9 cellular contexts compared by ENCODE assay signal in the genomic region with DNA sequence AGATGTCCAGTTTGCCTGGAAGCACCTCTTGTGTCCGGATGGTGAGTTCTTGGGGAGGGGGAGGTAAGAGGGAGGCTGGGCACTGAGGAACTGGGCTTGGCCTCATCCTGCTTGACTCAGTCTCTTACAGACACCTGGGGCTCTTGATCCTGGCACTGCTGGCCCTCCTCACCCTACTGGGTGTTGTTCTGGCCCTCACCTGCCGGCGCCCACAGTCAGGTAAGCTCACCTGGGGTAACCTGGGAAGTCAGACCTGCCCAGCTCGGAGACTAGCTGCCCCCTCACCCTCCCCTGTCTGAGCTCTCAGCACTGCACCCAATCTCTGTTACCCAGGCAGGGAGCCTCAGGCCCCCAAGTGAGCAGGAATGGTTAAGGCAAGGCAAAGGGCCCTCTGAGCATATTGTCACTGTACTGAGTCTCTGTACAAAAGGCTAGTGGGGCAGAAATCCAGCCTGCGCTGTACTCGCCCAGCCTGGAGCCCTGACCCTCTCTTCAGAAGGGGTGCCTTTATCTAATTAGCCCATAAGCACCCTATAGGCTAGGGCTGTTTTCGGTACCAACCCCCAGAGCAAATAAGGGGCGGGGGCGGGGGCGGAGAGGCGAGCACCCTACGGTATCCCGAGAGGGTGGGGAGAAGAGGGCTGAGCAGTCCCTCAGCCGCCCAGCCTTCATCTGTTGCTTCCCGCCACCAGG. TPM values are rescaled to one million over a fixed set of nuclear protein-coding genes. Genes with fewer than 3 reads are reported as not detected.
DNase-seq lines count a peak whose midpoint lies in the region; ATAC-seq and TF ChIP-seq lines count a peak whose summit lies in the region.
"Had no signal": no experiment of that assay in that cellular context is flagged by ENCODE, and none has a peak within 500 bp of the region (broad histone marks: within the 10 kb centered on the region; RNA-seq: fewer than 3 reads in every experiment).

No MANE protein-coding gene starts in this region.

- no peaks in the 10 kb centered on the region for H4K20me1 ChIP-seq in IMR-90 (ENCODE audit: insufficient read depth, low read length)

- POLR2A ChIA-PET in IMR-90 (lab: Charles Lee; ENCODE audit: unreplicated experiment) = interaction anchor here (0.6 kb wide), 1 partner anchor 24 kb away, joined by 4 read pairs; a partner anchor contains a TSS

- H2BK15ac ChIP-seq in IMR-90 (ENCODE audit: low read depth, low read length) = no peak overlapping the region

- no peak overlapping the region for H2BK5ac ChIP-seq in IMR-90 (ENCODE audit: low read depth, low read length, poor library complexity, severe bottlenecking)
- H2BK5ac ChIP-seq in trophoblast cell (ENCODE audit: low read depth, low read length, poor library complexity) = no peak overlapping the region

- H3K27ac ChIP-seq in IMR-90 (ENCODE audit: insufficient read depth, low read length) (no peak overlapping the region; the same call in 1 of the 2 replicates), endodermal cell (ENCODE audit: low read depth, low read length) (no peak overlapping the region), trophoblast cell (ENCODE audit: low read depth, low read length) (no peak overlapping the region)

- DNase-seq in GM06990 (ENCODE audit: extremely low read depth, insufficient read length) (no peak), IMR-90 (no peak), endodermal cell (peak; percentile 57), trophoblast cell (no peak), NCI-H1436 treated with DMSO at 0.1 percent for 48 hours (lab: John Stamatoyannopoulos, UW) (no peak)
- no peak for DNase-seq in central memory CD4-positive, alpha-beta T cell

- H3K36me3 ChIP-seq in GM06990 (ENCODE audit: control insufficient read depth, insufficient read depth, low read length) (no peaks in the 10 kb centered on the region), IMR-90 (ENCODE audit: control insufficient read depth, insufficient read depth, low read length) (no peaks in the 10 kb centered on the region), endodermal cell (ENCODE audit: control insufficient read depth, insufficient read depth, low read length) (no peaks in the 10 kb centered on the region), trophoblast cell (ENCODE audit: control insufficient read depth in 1 of 2, insufficient read depth in 2 of 2, low read length in 2 of 2) (peaks cover 2 to 3% of the 10 kb centered on the region in 2 experiments)

- H3K14ac ChIP-seq in IMR-90 (replicated peaks; ENCODE audit: low read depth, low read length) = no peak overlapping the region
- H3K14ac ChIP-seq in trophoblast cell (ENCODE audit: low read length) = no peak overlapping the region

- peaks cover 10% of the 10 kb centered on the region for H3K79me2 ChIP-seq in trophoblast cell (ENCODE audit: control insufficient read depth, insufficient read depth, low read length, poor library complexity)

- H3K9me3 Mint-ChIP-seq in endodermal cell = no peaks in the 10 kb centered on the region

- no peak overlapping the region for H3K27ac Mint-ChIP-seq in endodermal cell

- H3K4me1 ChIP-seq in IMR-90 (ENCODE audit: control insufficient read depth, insufficient read depth, low read length) (peaks cover 32% of the 10 kb centered on the region), endodermal cell (ENCODE audit: control insufficient read depth, insufficient read depth, low read length) (no peaks in the 10 kb centered on the region), trophoblast cell (ENCODE audit: control insufficient read depth in 1 of 2, insufficient read depth in 2 of 2, low read length in 2 of 2) (peaks cover 8 to 17% of the 10 kb centered on the region in 2 experiments)

- H3K4me3 Mint-ChIP-seq in endodermal cell = peak overlapping the region; percentile 69

- intact Hi-C loops in IMR-90 (cut with micrococcal nuclease) = loop anchor here (2.0 to 5.0 kb wide), 2 partner anchors 66 to 197 kb away; no protein-coding TSS in a partner anchor

- H4K5ac ChIP-seq in IMR-90 (ENCODE audit: low read depth, low read length) = no peak overlapping the region

- H3K4me2 ChIP-seq in IMR-90 (ENCODE audit: low read depth, low read length) (no peak overlapping the region), trophoblast cell (ENCODE audit: low read length) (peak overlapping the region; percentile 74)

- H2BK12ac ChIP-seq in trophoblast cell (ENCODE audit: low read length) = no peak overlapping the region

- in situ Hi-C loops in IMR-90 (cut with MboI; ENCODE audit: low sequenced_read_pairs) = no loop called here

- no peaks in the 10 kb centered on the region for H3K27me3 Mint-ChIP-seq in endodermal cell (ENCODE audit: insufficient read depth)

- no peak for TF ChIP-seq CTCF in GM06990 (IDR thresholded peaks at IDR 0.05; ENCODE audit: insufficient read depth, low read length, poor library complexity, severe bottlenecking)
- no peak for TF ChIP-seq CTCF in IMR-90 (conservative IDR thresholded peaks at IDR 0.05; ENCODE audit: low read depth, low read length)
- no peak for TF ChIP-seq CTCF in endodermal cell (conservative IDR thresholded peaks at IDR 0.05)

- H4K8ac ChIP-seq in IMR-90 (ENCODE audit: low read depth in 2 of 2, low read length in 2 of 2) (peak overlapping the region; percentile 73 to 98; a peak in 2 of 4 replicates), trophoblast cell (ENCODE audit: low read depth, low read length) (peak overlapping the region; percentile 94)

- peak overlapping the region; percentile 45 for H3K4ac ChIP-seq in IMR-90 (ENCODE audit: low read depth, low read length)
- no peak overlapping the region for H3K4ac ChIP-seq in trophoblast cell (ENCODE audit: low read depth, low read length)

- CTCF ChIA-PET in IMR-90 (lab: Yijun Ruan, JAX) = interaction anchor here (0.6 kb wide), 1 partner anchor 12 kb away, joined by 3 read pairs; a partner anchor contains a TSS

- whole genome bisulfite sequencing in IMR-90 (ENCODE audit: extremely low coverage in 2 of 2, insufficient read length in 1 of 2), 2 experiments = 56% methylated on average over 3 of the region's 15 CpGs; no CpG with 5 or more reads in 1 of the 2 experiments
- 45 to 83% methylated on average over 3 to 15 of the region's 15 CpGs for WGBS in endodermal cell (ENCODE audit: insufficient coverage in 1 of 2, insufficient read length in 1 of 2), 2 experiments
- WGBS in trophoblast cell (ENCODE audit: extremely low coverage, insufficient coverage, insufficient read length) = no CpG with 5 or more reads among the region's 15 CpGs

- H3K36me3 Mint-ChIP-seq in endodermal cell (ENCODE audit: low read depth) = no peaks in the 10 kb centered on the region

- H3K9me3 ChIP-seq in IMR-90 (ENCODE audit: control insufficient read depth, insufficient read depth, low read length) (no peaks in the 10 kb centered on the region), endodermal cell (ENCODE audit: control insufficient read depth, low read length) (no peaks in the 10 kb centered on the region), trophoblast cell (ENCODE audit: insufficient read depth, low read depth, low read length) (no peaks in the 10 kb centered on the region)

- H3K56ac ChIP-seq in IMR-90 (ENCODE audit: extremely low read depth, insufficient read depth, low read length) = no peak overlapping the region

- no peak overlapping the region for H3K18ac ChIP-seq in IMR-90 (ENCODE audit: low read depth, low read length)
- H3K18ac ChIP-seq in trophoblast cell (ENCODE audit: low read length) = no peak overlapping the region

- no peak overlapping the region for H2BK20ac ChIP-seq in IMR-90 (ENCODE audit: low read depth, low read length)

- H3K79me1 ChIP-seq in IMR-90 (ENCODE audit: low read depth in 1 of 2, low read length in 2 of 2) (peaks cover 7 to 35% of the 10 kb centered on the region in 2 experiments; a peak in 3 of 4 replicates), trophoblast cell (ENCODE audit: low read length) (peaks cover 17% of the 10 kb centered on the region)

- H3K23ac ChIP-seq in IMR-90 (ENCODE audit: low read depth, low read length) = peak overlapping the region; percentile 63; the same call in 1 of the 2 replicates
- H3K23ac ChIP-seq in trophoblast cell (ENCODE audit: low read length) = no peak overlapping the region

- H3K9ac ChIP-seq in IMR-90 (ENCODE audit: low read depth, low read length) (no peak overlapping the region; the same call in 1 of the 2 replicates), endodermal cell (ENCODE audit: extremely low read depth, low read length, poor library complexity, severe bottlenecking) (no peak overlapping the region), trophoblast cell (ENCODE audit: low read length) (no peak overlapping the region)

- no peak for ATAC-seq in IMR-90 (ENCODE audit: low read depth)
- ATAC-seq in GM19455 (IDR thresholded peaks at IDR 0.05; ENCODE audit: unreplicated experiment) = no peak
- no peak for ATAC-seq in HG02870 (IDR thresholded peaks at IDR 0.05; ENCODE audit: unreplicated experiment)

- dilution Hi-C loops in IMR-90 (cut with HindIII; ENCODE audit: low sequenced_read_pairs, unreplicated experiment) = no loop called here

- no peak for TF ChIP-seq POLR2A in IMR-90 (IDR thresholded peaks at IDR 0.05; ENCODE audit: low read depth, low read length)

- H4K91ac ChIP-seq in IMR-90 (ENCODE audit: insufficient read depth, low read depth, low read length) = peak overlapping the region; percentile 24
- peak overlapping the region; percentile 84 for H4K91ac ChIP-seq in trophoblast cell (ENCODE audit: low read depth, low read length)

- peak overlapping the region; percentile 99 for H2AFZ ChIP-seq in IMR-90 (replicated peaks; ENCODE audit: low read length, poor library complexity)
- H2AFZ ChIP-seq in trophoblast cell (ENCODE audit: insufficient read depth, low read length, poor library complexity) = peak overlapping the region; percentile 90

- no peak overlapping the region for H2BK120ac ChIP-seq in IMR-90 (ENCODE audit: low read depth, low read length)
- no peak overlapping the region for H2BK120ac ChIP-seq in trophoblast cell (ENCODE audit: insufficient read depth, low read length, poor library complexity)

- H3K9me1 ChIP-seq in IMR-90 (ENCODE audit: insufficient read depth, low read length) = peaks cover 11% of the 10 kb centered on the region

- H2AK5ac ChIP-seq in IMR-90 (ENCODE audit: low read depth, low read length) (peak overlapping the region; percentile 20), trophoblast cell (ENCODE audit: low read length) (no peak overlapping the region)

- no peaks in the 10 kb centered on the region; the same call in none of the 2 replicates for H3K27me3 ChIP-seq in GM06990 (replicated peaks; ENCODE audit: control insufficient read depth, insufficient read depth, low read length)
- no peaks in the 10 kb centered on the region for H3K27me3 ChIP-seq in IMR-90 (ENCODE audit: control insufficient read depth, insufficient read depth, low read length)
- H3K27me3 ChIP-seq in endodermal cell (ENCODE audit: control insufficient read depth, insufficient read depth, low read length, poor library complexity, severe bottlenecking) = peaks cover 10% of the 10 kb centered on the region
- H3K27me3 ChIP-seq in trophoblast cell (ENCODE audit: insufficient read depth, low read length) = no peaks in the 10 kb centered on the region

- H3K4me1 Mint-ChIP-seq in endodermal cell = peaks cover 16% of the 10 kb centered on the region

- H2AK9ac ChIP-seq in IMR-90 (replicated peaks; ENCODE audit: low read depth, low read length, poor library complexity) = peak overlapping the region; percentile 79

- BruUV-seq in IMR-90 (replicated peaks; lab: Mats Ljungman, UMichigan) = no TSS peak

- H4K12ac ChIP-seq in trophoblast cell (ENCODE audit: low read depth, low read length) = peak overlapping the region; percentile 84

- H3K4me3 ChIP-seq in GM06990 (replicated peaks; ENCODE audit: low read depth, low read length) (peak overlapping the region; percentile 48), IMR-90 (ENCODE audit: insufficient read depth, low read depth, low read length) (no peak overlapping the region), endodermal cell (ENCODE audit: low read length) (peak overlapping the region; percentile 77), trophoblast cell (ENCODE audit: low read depth, low read length) (peak overlapping the region; percentile 78)

- no peak for TF ChIP-seq RAD21 in IMR-90 (IDR thresholded peaks at IDR 0.05; ENCODE audit: low read length)

RNA-seq across cellular contexts. Expression of a gene that starts 2.2 kb away (rescaled TPM):
- 18.9 and 20.8 TPM in 2 replicates for total RNA-seq in IMR-90 (2012; rRNA removed)
- 28.3 and 29.9 TPM in 2 replicates for polyA plus RNA-seq in IMR-90 (2012; rRNA removed)
- 30.0 and 33.9 TPM in 2 replicates for polyA plus RNA-seq in IMR-90 (2012; cell fraction: cytosol; rRNA removed)
- polyA plus RNA-seq in IMR-90 (2012; cell fraction: nucleus; rRNA removed; ENCODE audit: low replicate concordance) = 64.3 and 129 TPM in 2 replicates
- 10 to 100 TPM; 15.7 to 19.0 TPM for total RNA-seq in endodermal cell
- 10.4 TPM for polyA plus RNA-seq in endodermal cell (2013, experiment 1 of 2)
- polyA plus RNA-seq in endodermal cell (2013, experiment 2 of 2) = 11.9 TPM
- 14.2 and 15.0 TPM in 2 replicates for polyA plus RNA-seq in trophoblast cell (2013)

RNA-seq across cellular contexts. Expression of a gene that starts 12.1 kb away (rescaled TPM):
- 0.90 and 1.1 TPM in 2 replicates for total RNA-seq in IMR-90 (2012; rRNA removed)
- 7.2 and 8.6 TPM in 2 replicates for polyA plus RNA-seq in IMR-90 (2012; rRNA removed)
- 2.9 and 4.4 TPM in 2 replicates for polyA plus RNA-seq in IMR-90 (2012; cell fraction: cytosol; rRNA removed)
- polyA plus RNA-seq in IMR-90 (2012; cell fraction: nucleus; rRNA removed; ENCODE audit: low replicate concordance) = 14.6 and 32.4 TPM in 2 replicates
- 1 to 10 TPM; 1.2 to 1.6 TPM for total RNA-seq in endodermal cell
- polyA plus RNA-seq in endodermal cell (2013, experiment 1 of 2) = 0.85 TPM
- polyA plus RNA-seq in endodermal cell (2013, experiment 2 of 2) = 0.75 TPM
- polyA plus RNA-seq in trophoblast cell (2013) = 5.2 and 5.9 TPM in 2 replicates

RNA-seq across cellular contexts. Expression of a gene that starts 18.9 kb away (rescaled TPM):
- total RNA-seq in IMR-90 (2012; rRNA removed) = 8.6 and 9.4 TPM in 2 replicates
- polyA plus RNA-seq in IMR-90 (2012; rRNA removed) = 25.2 and 25.7 TPM in 2 replicates
- polyA plus RNA-seq in IMR-90 (2012; cell fraction: cytosol; rRNA removed) = 23.1 and 33.9 TPM in 2 replicates
- polyA plus RNA-seq in IMR-90 (2012; cell fraction: nucleus; rRNA removed; ENCODE audit: low replicate concordance) = 45.2 and 54.3 TPM in 2 replicates
- 10 to 100 TPM; 35.7 to 43.2 TPM for total RNA-seq in endodermal cell
- 36.2 TPM for polyA plus RNA-seq in endodermal cell (2013, experiment 1 of 2)
- 33.2 TPM for polyA plus RNA-seq in endodermal cell (2013, experiment 2 of 2)
- 12.6 and 13.0 TPM in 2 replicates for polyA plus RNA-seq in trophoblast cell (2013)

RNA-seq across cellular contexts. Expression of a gene that starts 24.3 kb away (rescaled TPM):
- total RNA-seq in IMR-90 (2012; rRNA removed) (39.3 and 40.5 TPM in 2 replicates), endodermal cell (10 to 100 TPM; 21.9 to 29.1 TPM)
- 30.3 and 32.7 TPM in 2 replicates for polyA plus RNA-seq in IMR-90 (2012; rRNA removed)
- polyA plus RNA-seq in IMR-90 (2012; cell fraction: cytosol; rRNA removed) = 17.6 and 44.6 TPM in 2 replicates
- polyA plus RNA-seq in IMR-90 (2012; cell fraction: nucleus; rRNA removed; ENCODE audit: low replicate concordance) = 8.8 and 13.0 TPM in 2 replicates
- 43.0 TPM for polyA plus RNA-seq in endodermal cell (2013, experiment 1 of 2)
- polyA plus RNA-seq in endodermal cell (2013, experiment 2 of 2) = 37.7 TPM
- polyA plus RNA-seq in trophoblast cell (2013) = 19.5 and 20.3 TPM in 2 replicates

RNA-seq across cellular contexts. Expression of a gene that starts 34.7 kb away (rescaled TPM):
- not detected in 2 replicates for total RNA-seq in IMR-90 (2012; rRNA removed)
- 0.09 TPM in 1 of 2 replicates, not detected in the other for polyA plus RNA-seq in IMR-90 (2012; rRNA removed)
- polyA plus RNA-seq in IMR-90 (2012; cell fraction: cytosol; rRNA removed) = 0.07 and 0.11 TPM in 2 replicates
- not detected in 2 replicates for polyA plus RNA-seq in IMR-90 (2012; cell fraction: nucleus; rRNA removed; ENCODE audit: low replicate concordance)
- not detected for total RNA-seq in endodermal cell
- polyA plus RNA-seq in endodermal cell (2013, experiment 1 of 2) = not detected
- not detected for polyA plus RNA-seq in endodermal cell (2013, experiment 2 of 2)
- polyA plus RNA-seq in trophoblast cell (2013) = 0.11 TPM in 2 replicates
- total RNA-seq: NCI-H460 had no signal
